ENCODE assay signal across 15 cellular contexts in the genomic region with DNA sequence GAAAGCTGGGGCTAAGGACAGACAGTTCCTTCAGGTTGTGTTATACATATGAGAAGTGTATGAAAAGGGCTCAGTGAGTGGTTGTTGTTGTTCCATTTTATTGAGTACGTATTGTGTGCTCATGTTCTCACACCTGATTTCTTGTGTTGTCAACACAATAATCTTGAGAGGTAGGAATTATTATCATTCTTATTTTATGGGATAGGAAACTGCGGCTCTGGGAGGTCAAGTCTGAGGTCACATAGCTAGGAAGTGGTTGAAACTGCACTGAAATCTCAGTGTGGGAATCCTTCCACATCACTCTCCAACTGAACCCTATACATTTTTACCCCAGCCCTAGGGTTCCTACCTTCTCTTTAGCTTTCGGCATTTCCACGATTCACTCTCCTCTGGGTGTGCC.
DNase-seq lines count a peak whose midpoint lies in the region; ATAC-seq and TF ChIP-seq lines count a peak whose summit lies in the region.
"Had no signal": no experiment of that assay in that cellular context is flagged by ENCODE, and none has a peak within 500 bp of the region (broad histone marks: within the 10 kb centered on the region; RNA-seq: fewer than 3 reads in every experiment).

No MANE protein-coding gene starts in this region.

- peaks cover 2% of the 10 kb centered on the region for H3K36me3 Mint-ChIP-seq in activated CD4-positive, alpha-beta T cell treated with anti-CD3 and anti-CD28 coated beads, Interleukin-2, amount 10 ng/mL, durations not matched to agents 24 days and 14 days (ENCODE audit: low read depth)
- no peaks in the 10 kb centered on the region for H3K36me3 Mint-ChIP-seq in neural progenitor cell

- no peak overlapping the region for H3K4me3 Mint-ChIP-seq in activated CD4-positive, alpha-beta T cell treated with anti-CD3 and anti-CD28 coated beads, Interleukin-2, amount 10 ng/mL, durations not matched to agents 24 days and 14 days
- no peak overlapping the region for H3K4me3 Mint-ChIP-seq in neural progenitor cell

- intact Hi-C loops in activated CD4-positive, alpha-beta T cell treated with anti-CD3 and anti-CD28 coated beads, Interleukin-2, amount 10 ng/mL, durations not matched to agents 24 days and 14 days (cut with micrococcal nuclease): loop anchor here (10.0 kb wide), 1 partner anchor 327 kb away; no protein-coding TSS in a partner anchor

- peaks cover 6% of the 10 kb centered on the region for H3K9me3 Mint-ChIP-seq in activated CD4-positive, alpha-beta T cell treated with anti-CD3 and anti-CD28 coated beads, Interleukin-2, amount 10 ng/mL, durations not matched to agents 24 days and 14 days
- peaks cover 3% of the 10 kb centered on the region for H3K9me3 Mint-ChIP-seq in neural progenitor cell

- peak overlapping the region; percentile 84 for H3K27ac Mint-ChIP-seq in activated CD4-positive, alpha-beta T cell treated with anti-CD3 and anti-CD28 coated beads, Interleukin-2, amount 10 ng/mL, durations not matched to agents 24 days and 14 days
- H3K27ac Mint-ChIP-seq in neural progenitor cell: peak overlapping the region; percentile 64

- in situ Hi-C loops in brain microvascular endothelial cell (cut with HindIII; ENCODE audit: low pct_ligation_motif_present, low sequenced_read_pairs): no loop called here

- peaks cover 42% of the 10 kb centered on the region for H3K4me1 Mint-ChIP-seq in activated CD4-positive, alpha-beta T cell treated with anti-CD3 and anti-CD28 coated beads, Interleukin-2, amount 10 ng/mL, durations not matched to agents 24 days and 14 days
- peaks cover 41% of the 10 kb centered on the region for H3K4me1 Mint-ChIP-seq in neural progenitor cell

- H3K27me3 Mint-ChIP-seq in activated CD4-positive, alpha-beta T cell treated with anti-CD3 and anti-CD28 coated beads, Interleukin-2, amount 10 ng/mL, durations not matched to agents 24 days and 14 days: no peaks in the 10 kb centered on the region
- H3K27me3 Mint-ChIP-seq in neural progenitor cell (ENCODE audit: insufficient read depth, low read depth): peaks cover 12% of the 10 kb centered on the region

- no peak for TF ChIP-seq CTCF in brain microvascular endothelial cell (IDR thresholded peaks at IDR 0.05; ENCODE audit: low read depth, low read length, missing control alignments)
- no peak for TF ChIP-seq CTCF in neural progenitor cell (IDR thresholded peaks at IDR 0.05)

- H3K27ac ChIP-seq in KOPT-K1 (ENCODE audit: low read depth, low read length, poor library complexity, severe bottlenecking): peak overlapping the region; percentile 56
- H3K27ac ChIP-seq in brain microvascular endothelial cell: peak overlapping the region; percentile 47
- H3K27ac ChIP-seq in neural progenitor cell: no peak overlapping the region
- H3K27ac ChIP-seq: A549, psoas muscle had no signal

- no peak overlapping the region for H3K4me3 ChIP-seq in brain microvascular endothelial cell (ENCODE audit: low read depth, low read length)
- no peak overlapping the region for H3K4me3 ChIP-seq in neural progenitor cell
- H3K4me3 ChIP-seq: A549, psoas muscle, smooth muscle cell, upper lobe of left lung had no signal

- DNase-seq in activated CD4-positive, alpha-beta T cell treated with anti-CD3 and anti-CD28 coated beads, Interleukin-2, amount 10 ng/mL, durations not matched to agents 24 days and 14 days: no peak
- DNase-seq in activated CD4-positive, alpha-beta T cell treated with anti-CD3 and anti-CD28 coated beads, Interleukin-2, amount 50 U/mL, for 4 hours: no peak
- DNase-seq in brain microvascular endothelial cell (peak; percentile 57), neural progenitor cell (ENCODE audit: low spot score) (no peak), LoVo (ENCODE audit: low spot score) (no peak)
- no peak for DNase-seq in stimulated activated CD4-positive, alpha-beta T cell treated with anti-CD3 and anti-CD28 coated beads, Interleukin-1b, Interleukin-23, amount 100 ng/mL, for 48 hours
- DNase-seq: mammary epithelial cell; NCI-H226; psoas muscle; stimulated activated naive CD4-positive, alpha-beta T cell had no signal

- H3K9me3 ChIP-seq in KOPT-K1 (ENCODE audit: insufficient read depth, low read length, poor library complexity, severe bottlenecking): no peaks in the 10 kb centered on the region
- H3K9me3 ChIP-seq in neural progenitor cell (ENCODE audit: low read depth): no peaks in the 10 kb centered on the region
- H3K9me3 ChIP-seq: A549, psoas muscle, upper lobe of left lung had no signal

- peaks cover 19% of the 10 kb centered on the region for H3K4me1 ChIP-seq in neural progenitor cell

- H3K4me2 ChIP-seq in neural progenitor cell: no peak overlapping the region
- H3K4me2 ChIP-seq: A549, smooth muscle cell had no signal

- H3K36me3 ChIP-seq in KOPT-K1 (ENCODE audit: insufficient read depth, low read length) (no peaks in the 10 kb centered on the region), brain microvascular endothelial cell (replicated peaks) (no peaks in the 10 kb centered on the region), neural progenitor cell (no peaks in the 10 kb centered on the region)
- H3K36me3 ChIP-seq: upper lobe of left lung had no signal

- no peak overlapping the region for H2AFZ ChIP-seq in neural progenitor cell (replicated peaks)

- ATAC-seq in HG03457 (IDR thresholded peaks at IDR 0.05; ENCODE audit: unreplicated experiment): no peak
- ATAC-seq: A549, psoas muscle had no signal

- H3K79me2 ChIP-seq in neural progenitor cell (ENCODE audit: low read depth): no peaks in the 10 kb centered on the region

- no peak overlapping the region for H3K9ac ChIP-seq in neural progenitor cell

- no peaks in the 10 kb centered on the region for H3F3A ChIP-seq in neural progenitor cell (ENCODE audit: low read depth)

- H4K20me1 ChIP-seq in neural progenitor cell (ENCODE audit: low read depth): no peaks in the 10 kb centered on the region

- H3K27me3 ChIP-seq in brain microvascular endothelial cell (replicated peaks) (no peaks in the 10 kb centered on the region), neural progenitor cell (no peaks in the 10 kb centered on the region)
- H3K27me3 ChIP-seq: upper lobe of left lung had no signal
